8 cellular contexts compared by ENCODE assay signal in genomic region chr6:85641522-85641915, GRCh38. TPM values are rescaled to one million over a fixed set of nuclear protein-coding genes. Genes with fewer than 3 reads are reported as not detected.
DNase-seq lines count a peak whose midpoint lies in the region; ATAC-seq and TF ChIP-seq lines count a peak whose summit lies in the region.

No MANE protein-coding gene starts in this region.

- H3K27me3 ChIP-seq in IMR-90 (ENCODE audit: control insufficient read depth, insufficient read depth, low read length) (no peaks in the 10 kb centered on the region), liver (ENCODE audit: control insufficient read depth in 4 of 4, insufficient read depth in 4 of 4, low read length in 3 of 4) (no peaks in the 10 kb centered on the region), thyroid gland (no peaks in the 10 kb centered on the region)

- peak overlapping the region; percentile 36; the same call in 1 of the 2 replicates for H3K56ac ChIP-seq in IMR-90 (ENCODE audit: extremely low read depth, insufficient read depth, low read length)

- H4K8ac ChIP-seq in IMR-90 (ENCODE audit: low read depth in 2 of 2, low read length in 2 of 2): no peak overlapping the region

- no peak for TF ChIP-seq RAD21 in IMR-90 (IDR thresholded peaks at IDR 0.05; ENCODE audit: low read length)
- TF ChIP-seq RAD21 in liver (IDR thresholded peaks at IDR 0.05): no peak

- CTCF ChIA-PET in IMR-90 (lab: Yijun Ruan, JAX): no interaction called here

- POLR2A ChIA-PET in IMR-90 (lab: Charles Lee; ENCODE audit: unreplicated experiment): interaction anchor here (0.7 kb wide), 1 partner anchor 35 kb away, joined by 3 read pairs; no protein-coding TSS in a partner anchor

- H3K27ac ChIP-seq in C4-2B: peak overlapping the region; percentile 99
- H3K27ac ChIP-seq in IMR-90 (ENCODE audit: insufficient read depth, low read length): peak overlapping the region; percentile 98
- H3K27ac ChIP-seq in liver (ENCODE audit: low read depth in 1 of 2, low read length in 2 of 2): peak overlapping the region; percentile 99 to 100
- H3K27ac ChIP-seq in thyroid gland: peak overlapping the region in 2 of 3 donors; percentile 98 to 99

- H3K4me3 ChIP-seq in IMR-90 (ENCODE audit: insufficient read depth, low read depth, low read length) (peak overlapping the region; percentile 95), astrocyte of the cerebellum (ENCODE audit: low read depth, low read length) (peak overlapping the region; percentile 98), liver (ENCODE audit: low read depth in 1 of 3, low read length in 3 of 3) (peak overlapping the region; percentile 77 to 97 (median 96)), thyroid gland (replicated peaks in 1 of 3) (peak overlapping the region; percentile 90 to 99 (median 97))

- no TSS peak for BruUV-seq in IMR-90 (replicated peaks; lab: Mats Ljungman, UMichigan)

- H2BK20ac ChIP-seq in IMR-90 (ENCODE audit: low read depth, low read length): no peak overlapping the region

- H4K20me1 ChIP-seq in IMR-90 (ENCODE audit: insufficient read depth, low read length): peaks cover 60% of the 10 kb centered on the region

- ATAC-seq in IMR-90 (ENCODE audit: low read depth) (no peak), HG03442 (IDR thresholded peaks at IDR 0.05; ENCODE audit: unreplicated experiment) (no peak)

- H2BK5ac ChIP-seq in IMR-90 (ENCODE audit: low read depth, low read length, poor library complexity, severe bottlenecking): no peak overlapping the region

- no peak for TF ChIP-seq POLR2A in IMR-90 (IDR thresholded peaks at IDR 0.05; ENCODE audit: low read depth, low read length)
- no peak for TF ChIP-seq POLR2A in thyroid gland (IDR thresholded peaks at IDR 0.05)

- peaks cover 12% of the 10 kb centered on the region for H3K36me3 ChIP-seq in IMR-90 (ENCODE audit: control insufficient read depth, insufficient read depth, low read length)
- H3K36me3 ChIP-seq in liver (ENCODE audit: control insufficient read depth in 4 of 4, insufficient read depth in 3 of 4, low read depth in 1 of 4, low read length in 3 of 4): peaks cover 5 to 24% (median 16%) of the 10 kb centered on the region in 4 donors
- peaks cover 19 to 27% of the 10 kb centered on the region in 2 donors for H3K36me3 ChIP-seq in thyroid gland

- H3K4me1 ChIP-seq in IMR-90 (ENCODE audit: control insufficient read depth, insufficient read depth, low read length) (peaks cover 7% of the 10 kb centered on the region), liver (ENCODE audit: control insufficient read depth in 4 of 4, insufficient read depth in 4 of 4, low read length in 3 of 4) (peaks cover 1 to 20% (median 11%) of the 10 kb centered on the region in 4 donors), thyroid gland (peaks cover 43 to 50% of the 10 kb centered on the region in 2 donors)

- DNase-seq in IMR-90: peak; percentile 25
- no peak for DNase-seq in astrocyte of the cerebellum (ENCODE audit: low read depth)
- DNase-seq in thyroid gland: no peak
- DNase-seq in AG08395 (ENCODE audit: low spot score): no peak
- no peak for DNase-seq in Ammon's horn (ENCODE audit: low spot score)

- H3K4me2 ChIP-seq in IMR-90 (ENCODE audit: low read depth, low read length): peak overlapping the region; percentile 90

- in situ Hi-C loops in IMR-90 (cut with MboI; ENCODE audit: low sequenced_read_pairs) (loop anchor here (5.0 kb wide), 1 partner anchor 36 kb away; no protein-coding TSS in a partner anchor), astrocyte of the cerebellum (cut with HindIII; ENCODE audit: low sequenced_read_pairs) (loop anchor here (5.0 kb wide), 1 partner anchor 44 kb away; no protein-coding TSS in a partner anchor)

- 0% methylated on average over 5 of the region's 14 CpGs; no CpG with 5 or more reads in 1 of the 2 experiments for WGBS in IMR-90 (ENCODE audit: extremely low coverage in 2 of 2, insufficient read length in 1 of 2), 2 experiments
- WGBS in liver: under 1% methylated on average over 14 of the region's 14 CpGs
- 0 to 1% methylated on average over 10 to 14 of the region's 14 CpGs for WGBS in thyroid gland, 2 donors

- H2AK5ac ChIP-seq in IMR-90 (ENCODE audit: low read depth, low read length): peak overlapping the region; percentile 27; the same call in 1 of the 2 replicates

- H3K4ac ChIP-seq in IMR-90 (ENCODE audit: low read depth, low read length): peak overlapping the region; percentile 28

- H4K5ac ChIP-seq in IMR-90 (ENCODE audit: low read depth, low read length): no peak overlapping the region

- peak overlapping the region; percentile 95 for H3K23ac ChIP-seq in IMR-90 (ENCODE audit: low read depth, low read length)

- H2AK9ac ChIP-seq in IMR-90 (replicated peaks; ENCODE audit: low read depth, low read length, poor library complexity): peak overlapping the region; percentile 100

- H2BK15ac ChIP-seq in IMR-90 (ENCODE audit: low read depth, low read length): no peak overlapping the region

- peak overlapping the region; percentile 40 for H2AFZ ChIP-seq in IMR-90 (replicated peaks; ENCODE audit: low read length, poor library complexity)

- H3K14ac ChIP-seq in IMR-90 (replicated peaks; ENCODE audit: low read depth, low read length): peak overlapping the region; percentile 82

- TF ChIP-seq CTCF in C4-2B (conservative IDR thresholded peaks at IDR 0.05) (no peak), IMR-90 (conservative IDR thresholded peaks at IDR 0.05; ENCODE audit: low read depth, low read length) (no peak), astrocyte of the cerebellum (IDR thresholded peaks at IDR 0.05; ENCODE audit: low read depth, low read length, missing control alignments) (no peak), liver (IDR thresholded peaks at IDR 0.05; ENCODE audit: low read depth, low read length, missing input control) (no peak), thyroid gland (IDR thresholded peaks at IDR 0.05) (no peak)

- H4K91ac ChIP-seq in IMR-90 (ENCODE audit: insufficient read depth, low read depth, low read length): no peak overlapping the region

- H2BK120ac ChIP-seq in IMR-90 (ENCODE audit: low read depth, low read length): no peak overlapping the region

- H3K79me1 ChIP-seq in IMR-90 (ENCODE audit: low read depth in 1 of 2, low read length in 2 of 2): peaks cover 6 to 21% of the 10 kb centered on the region in 2 experiments

- dilution Hi-C loops in IMR-90 (cut with HindIII; ENCODE audit: low sequenced_read_pairs, unreplicated experiment): no loop called here

- no peaks in the 10 kb centered on the region for H3K9me3 ChIP-seq in IMR-90 (ENCODE audit: control insufficient read depth, insufficient read depth, low read length)
- no peaks in the 10 kb centered on the region for H3K9me3 ChIP-seq in liver (ENCODE audit: control insufficient read depth in 4 of 4, low read length in 3 of 4)
- H3K9me3 ChIP-seq in thyroid gland: no peaks in the 10 kb centered on the region

- intact Hi-C loops in IMR-90 (cut with micrococcal nuclease) (loop anchor here (5.0 kb wide), 1 partner anchor 189 kb away; the partner anchor contains the start of gene NT5E), thyroid gland (cut with DNase I) (loop anchor here (5.0 kb wide), 1 partner anchor 49 kb away; the partner anchor contains the start of gene SNX14)

- H3K18ac ChIP-seq in IMR-90 (ENCODE audit: low read depth, low read length): no peak overlapping the region

- peaks cover 4% of the 10 kb centered on the region; the same call in 1 of the 2 replicates for H3K9me1 ChIP-seq in IMR-90 (ENCODE audit: insufficient read depth, low read length)

- H3K9ac ChIP-seq in IMR-90 (ENCODE audit: low read depth, low read length): peak overlapping the region; percentile 98
- H3K9ac ChIP-seq in liver (ENCODE audit: low read depth in 1 of 2, low read length in 2 of 2): peak overlapping the region; percentile 89 to 94

TF ChIP-seq in IMR-90, 13 proteins besides CTCF, POLR2A, EP300 and RAD21 (continues in another document):
- TF ChIP-seq ELK1 (IDR thresholded peaks at IDR 0.05; ENCODE audit: borderline replicate concordance, low read depth, low read length) (no peak), CHD1 (IDR thresholded peaks at IDR 0.05; ENCODE audit: low read depth, low read length) (no peak)

TF ChIP-seq in liver, 16 proteins besides CTCF, POLR2A, EP300 and RAD21:
- TF ChIP-seq FOXA1 (IDR thresholded peaks at IDR 0.05): no peak

RNA-seq across cellular contexts. Expression of gene SYNCRIP, which starts 1.2 kb away (rescaled TPM):
- total RNA-seq in IMR-90 (2012; rRNA removed): 59.3 and 120 TPM in 2 replicates
- polyA plus RNA-seq in IMR-90 (2012; rRNA removed): 35.7 and 50.1 TPM in 2 replicates
- polyA plus RNA-seq in IMR-90 (2012; cell fraction: cytosol; rRNA removed): 5.8 and 7.5 TPM in 2 replicates
- polyA plus RNA-seq in IMR-90 (2012; cell fraction: nucleus; rRNA removed; ENCODE audit: low replicate concordance): 4.5 and 21.9 TPM in 2 replicates
- total RNA-seq in liver: 10 to 100 TPM; 27.8 to 41.7 TPM
- polyA plus RNA-seq in liver: 10 to 100 TPM; 30.0 to 30.9 TPM
- total RNA-seq in thyroid gland: 100 to 1,000 TPM; 107 to 144 (median 125) TPM

RNA-seq across cellular contexts. Expression of gene SNX14, which starts 47.9 kb away (rescaled TPM):
- total RNA-seq in IMR-90 (2012; rRNA removed): 61.8 and 116 TPM in 2 replicates
- 38.4 and 39.9 TPM in 2 replicates for polyA plus RNA-seq in IMR-90 (2012; rRNA removed)
- polyA plus RNA-seq in IMR-90 (2012; cell fraction: cytosol; rRNA removed): 13.0 and 24.5 TPM in 2 replicates
- 38.3 and 116 TPM in 2 replicates for polyA plus RNA-seq in IMR-90 (2012; cell fraction: nucleus; rRNA removed; ENCODE audit: low replicate concordance)
- total RNA-seq in liver: 10 to 100 TPM; 63.2 to 79.1 TPM
- polyA plus RNA-seq in liver: 10 to 100 TPM; 30.5 to 42.3 TPM
- 100 to 1,000 TPM in 3 of 4 donors, 10 to 100 TPM in 1; 94.9 to 160 (median 124) TPM for total RNA-seq in thyroid gland
